ENCODE assay signal across 4 cellular contexts in genomic region chr16:52843386-52843785, GRCh38.
"Had no signal": no experiment of that assay in that cellular context is flagged by ENCODE, and none has a peak within 500 bp of the region (broad histone marks: within the 10 kb centered on the region; RNA-seq: fewer than 3 reads in every experiment).

No MANE protein-coding gene starts in this region.

- ATAC-seq: HepG2, K562 had no signal

- DNase-seq: IMR-90, KBM-7 had no signal
